Comparison of ENCODE assay signal across 23 cellular contexts in the genomic region with DNA sequence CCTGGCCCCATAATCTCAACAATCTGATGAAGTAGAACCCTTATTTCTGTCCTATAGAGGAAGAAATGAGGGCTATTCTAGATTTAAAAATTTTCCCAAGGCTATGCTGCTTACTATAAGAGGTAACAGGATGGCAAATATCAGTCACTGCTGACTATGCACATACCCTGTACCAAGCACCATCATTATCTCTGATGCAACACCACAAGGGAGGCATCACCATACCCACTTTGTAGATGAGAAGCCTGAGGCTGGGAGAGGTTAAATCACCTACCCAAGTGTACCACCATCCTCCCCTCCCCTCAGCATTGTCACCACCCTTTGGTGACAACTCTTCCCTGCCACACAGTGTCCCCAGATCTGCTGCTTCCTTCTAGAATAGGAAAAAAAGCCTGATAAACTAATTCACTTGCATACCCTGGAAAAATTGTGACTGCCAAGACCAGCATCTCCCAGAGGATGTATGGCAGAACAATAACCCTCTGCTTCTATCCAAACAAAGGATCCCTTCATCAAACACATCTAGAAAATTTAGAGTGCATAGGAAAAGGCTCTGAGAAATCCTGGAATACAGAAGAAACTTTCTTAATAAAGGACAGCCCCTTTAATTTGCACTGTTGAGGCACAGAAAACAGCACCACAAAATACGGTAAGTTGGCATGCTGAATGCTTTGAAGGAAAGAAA.
"Had no signal": no experiment of that assay in that cellular context is flagged by ENCODE, and none has a peak within 500 bp of the region (broad histone marks: within the 10 kb centered on the region; RNA-seq: fewer than 3 reads in every experiment).

No MANE protein-coding gene starts in this region.

- H3K4me1 ChIP-seq: suprapubic skin, tibial artery, uterus had no signal

- H3K4me1 Mint-ChIP-seq: mesothelial cell of epicardium had no signal

- H3K36me3 Mint-ChIP-seq: mesothelial cell of epicardium, natural killer cell had no signal

- H3K27ac Mint-ChIP-seq: endodermal cell, mesothelial cell of epicardium, natural killer cell, progenitor cell of endocrine pancreas had no signal

- DNase-seq: effector CD4-positive, alpha-beta T cell; endodermal cell; heart right ventricle; hypothalamus; kidney glomerular epithelial cell; mammary epithelial cell; natural killer cell; nucleus accumbens; ovary; sigmoid colon; stimulated activated CD4-positive, alpha-beta T cell treated with anti-CD3 and anti-CD28 coated beads, Interleukin-2, amount 100 ng/mL, for 24 hours; stimulated activated CD4-positive, alpha-beta T cell treated with anti-CD3 and anti-CD28 coated beads, Interleukin-4, amount 100 ng/mL, for 4 hours; stimulated activated naive CD4-positive, alpha-beta T cell; tibial artery; upper lobe of left lung; uterus had no signal

- H3K4me3 ChIP-seq: coronary artery, heart right ventricle, ovary, sigmoid colon, skin epidermis, suprapubic skin, tibial artery, upper lobe of left lung, uterus had no signal

- H3K27ac ChIP-seq: coronary artery, heart right ventricle, ovary, sigmoid colon, skin epidermis, suprapubic skin, tibial artery, upper lobe of left lung, uterus had no signal

- H3K9me3 Mint-ChIP-seq: mesothelial cell of epicardium, natural killer cell had no signal

- H3K36me3 ChIP-seq: heart right ventricle, ovary, sigmoid colon, suprapubic skin, tibial artery, upper lobe of left lung, uterus had no signal

- H3K9me3 ChIP-seq: heart right ventricle, ovary, sigmoid colon, suprapubic skin, tibial artery, upper lobe of left lung, uterus had no signal

- H3K4me3 Mint-ChIP-seq: endodermal cell, mesothelial cell of epicardium, natural killer cell, neural crest cell had no signal

- H3K27me3 ChIP-seq: ovary, sigmoid colon, tibial artery, upper lobe of left lung, uterus had no signal

- ATAC-seq: heart right ventricle, left lobe of liver, natural killer cell had no signal
